8 cellular contexts compared by ENCODE assay signal in genomic region chr4:75995727-75996126, GRCh38.
A peak's percentile ranks its signal among the peaks of the same experiment; 100 is the strongest.
DNase-seq lines count a peak whose midpoint lies in the region; ATAC-seq and TF ChIP-seq lines count a peak whose summit lies in the region.

No MANE protein-coding gene starts in this region.

- intact Hi-C loops in tibial artery (cut with DNase I; ENCODE audit: low total_unique reads): loop anchor here (1.0 to 10.0 kb wide), 2 partner anchors 73 to 149 kb away; partner anchors contain the start of gene NUP54

- H3K36me3 ChIP-seq in tibial artery: no peaks in the 10 kb centered on the region

- ATAC-seq in GM18868 (IDR thresholded peaks at IDR 0.05; ENCODE audit: unreplicated experiment): no peak

- DNase-seq in AG20443 (ENCODE audit: low spot score) (peak; percentile 53), NCI-H2196 (lab: John Stamatoyannopoulos, UW; ENCODE audit: unreplicated experiment) (peak; percentile 40), amniotic stem cell (lab: John Stamatoyannopoulos, UW) (peak; percentile 57), inferior parietal cortex (ENCODE audit: extremely low spot score) (peak; percentile 81), tibial artery (no peak), T1000 (lab: John Stamatoyannopoulos, UW) (no peak)

- H3K4me3 ChIP-seq in GM12875 (ENCODE audit: low read depth, low read length) (no peak overlapping the region), tibial artery (no peak overlapping the region)

- H3K27me3 ChIP-seq in tibial artery: no peaks in the 10 kb centered on the region

- no peaks in the 10 kb centered on the region for H3K9me3 ChIP-seq in tibial artery

- H3K27ac ChIP-seq in tibial artery: no peak overlapping the region

- peaks cover 0 to 4% (median 2%) of the 10 kb centered on the region in 4 donors for H3K4me1 ChIP-seq in tibial artery

- peak; percentile 36; the same call in 1 of the 2 replicates for TF ChIP-seq CTCF in GM12875 (IDR thresholded peaks at IDR 0.05; ENCODE audit: borderline replicate concordance, insufficient read depth, low read depth, low read length)
- peak; percentile 55 to 57 for TF ChIP-seq CTCF in tibial artery (IDR thresholded peaks at IDR 0.05)

Comparison
In these comparisons a context has a peak if more than half of its experiments do, and no peak if none do; other contexts are left out.
1. DNase-seq: peak in AG20443 (single experiment), NCI-H2196 (single experiment), amniotic stem cell (single experiment) and inferior parietal cortex (single experiment); none in tibial artery (0 of 2) and T1000 (single experiment).